ENCODE assay signal across 1 cellular context in the genomic region with DNA sequence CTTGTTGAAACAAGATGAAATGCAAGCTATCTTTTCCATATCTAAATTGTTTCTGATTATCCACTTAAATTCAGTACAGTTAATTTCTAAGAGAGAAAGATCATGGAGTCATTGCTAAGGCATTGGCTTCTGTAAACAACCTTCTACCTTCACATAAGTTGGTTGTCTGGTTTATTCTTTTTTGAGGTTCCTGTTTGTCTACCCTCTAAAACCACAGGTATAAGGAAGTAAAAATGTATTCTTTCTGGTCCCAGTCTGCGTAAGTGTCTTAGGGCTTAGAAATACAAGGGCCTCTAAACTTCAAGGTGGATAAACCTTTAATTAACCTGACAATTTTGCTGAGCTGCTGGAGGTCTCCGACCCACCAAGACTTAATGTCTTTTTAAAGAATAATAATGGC.
A peak's percentile ranks its signal among the peaks of the same experiment; 100 is the strongest.
TF ChIP-seq lines count a peak whose summit lies in the region.

No MANE protein-coding gene starts in this region.

TF ChIP-seq in GM12878, 131 proteins besides CTCF, POLR2A, EP300 and RAD21 (continued from another document):
- TF ChIP-seq, protein P1, sequence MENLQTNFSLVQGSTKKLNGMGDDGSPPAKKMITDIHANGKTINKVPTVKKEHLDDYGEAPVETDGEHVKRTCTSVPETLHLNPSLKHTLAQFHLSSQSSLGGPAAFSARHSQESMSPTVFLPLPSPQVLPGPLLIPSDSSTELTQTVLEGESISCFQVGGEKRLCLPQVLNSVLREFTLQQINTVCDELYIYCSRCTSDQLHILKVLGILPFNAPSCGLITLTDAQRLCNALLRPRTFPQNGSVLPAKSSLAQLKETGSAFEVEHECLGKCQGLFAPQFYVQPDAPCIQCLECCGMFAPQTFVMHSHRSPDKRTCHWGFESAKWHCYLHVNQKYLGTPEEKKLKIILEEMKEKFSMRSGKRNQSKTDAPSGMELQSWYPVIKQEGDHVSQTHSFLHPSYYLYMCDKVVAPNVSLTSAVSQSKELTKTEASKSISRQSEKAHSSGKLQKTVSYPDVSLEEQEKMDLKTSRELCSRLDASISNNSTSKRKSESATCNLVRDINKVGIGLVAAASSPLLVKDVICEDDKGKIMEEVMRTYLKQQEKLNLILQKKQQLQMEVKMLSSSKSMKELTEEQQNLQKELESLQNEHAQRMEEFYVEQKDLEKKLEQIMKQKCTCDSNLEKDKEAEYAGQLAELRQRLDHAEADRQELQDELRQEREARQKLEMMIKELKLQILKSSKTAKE (IDR thresholded peaks at IDR 0.05; ENCODE audit: low read depth, poor library complexity, severe bottlenecking): peak; percentile 18
- TF ChIP-seq IKZF2 (IDR thresholded peaks at IDR 0.05): peak in 1 of 2 experiments; percentile 9; a peak in 1 of 4 replicates
- TF ChIP-seq RCOR1 (conservative IDR thresholded peaks at IDR 0.05; ENCODE audit: low read depth, low read length): no peak
